Comparison of ENCODE assay signal across 8 cellular contexts in the genomic region with DNA sequence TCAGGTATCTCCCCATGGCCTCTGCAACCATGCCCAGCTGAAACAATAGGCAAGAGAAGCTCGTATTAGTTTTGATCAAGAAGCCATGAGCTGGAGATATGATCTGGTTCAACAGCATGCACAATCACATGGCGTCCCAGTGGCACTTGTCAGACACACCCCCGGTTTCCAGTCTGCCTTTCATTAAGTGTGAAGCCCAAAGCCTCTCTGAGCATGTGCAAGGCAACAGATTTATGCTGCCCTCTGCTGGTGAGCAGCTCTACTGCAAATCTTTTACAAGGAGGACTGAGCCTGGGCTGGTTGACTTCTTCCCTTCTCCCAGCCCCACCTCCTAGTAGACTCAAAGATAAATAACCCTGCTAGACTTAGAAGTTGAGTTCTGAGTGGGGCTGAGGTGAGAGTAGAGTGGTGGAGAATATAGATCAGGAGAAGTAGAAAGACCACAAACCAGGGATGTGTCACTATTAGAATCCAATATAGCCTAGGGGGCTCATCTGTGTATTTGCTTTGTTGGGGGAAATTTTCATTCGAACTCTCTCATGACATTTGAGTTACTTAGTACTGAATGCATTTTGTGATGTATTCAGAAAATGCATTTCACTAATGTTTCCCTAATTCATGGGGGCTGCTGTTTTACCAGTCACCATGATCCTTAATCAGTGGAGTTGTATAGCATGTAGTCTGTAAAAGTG.
DNase-seq lines count a peak whose midpoint lies in the region; ATAC-seq lines count a peak whose summit lies in the region.

No MANE protein-coding gene starts in this region.

- H3K9me3 ChIP-seq in iPS DF 6.9 (ENCODE audit: control insufficient read depth, insufficient read depth, low read length): no peaks in the 10 kb centered on the region

- H3K27me3 Mint-ChIP-seq in T-helper 2 cell treated with Interferon-gamma antibody and Interleukin-4, amounts not matched to agents 5 μg/mL and 100 μg/mL, for 36 hours (ENCODE audit: low read depth): no peaks in the 10 kb centered on the region

- no peak overlapping the region for H3K4me3 Mint-ChIP-seq in T-helper 2 cell treated with Interferon-gamma antibody and Interleukin-4, amounts not matched to agents 5 μg/mL and 100 μg/mL, for 36 hours

- peak; percentile 18 for DNase-seq in 8988T
- DNase-seq in NCI-H187 (lab: John Stamatoyannopoulos, UW): peak; percentile 94
- peak; percentile 60 for DNase-seq in T-helper 2 cell treated with Interferon-gamma antibody and Interleukin-4, amounts not matched to agents 5 μg/mL and 100 μg/mL, for 36 hours (ENCODE audit: low spot score)
- DNase-seq in astrocyte of the hippocampus (ENCODE audit: low read depth, low spot score): peak; percentile 88
- peak; percentile 84 for DNase-seq in iPS DF 6.9 (ENCODE audit: low read depth, low spot score)
- DNase-seq in stimulated activated CD4-positive, alpha-beta T cell treated with anti-CD3 and anti-CD28 coated beads, Interleukin-15, amount 100 ng/mL, for 1 hour (ENCODE audit: low read depth in 1 of 2, low spot score in 1 of 2): peak; percentile 23 to 36

- ATAC-seq in GM18499 (IDR thresholded peaks at IDR 0.05; ENCODE audit: insufficient read depth, unreplicated experiment): peak; percentile 91
- peak; percentile 92 for ATAC-seq in HG02938 (IDR thresholded peaks at IDR 0.05; ENCODE audit: unreplicated experiment)

- H3K4me1 ChIP-seq in iPS DF 6.9 (ENCODE audit: control insufficient read depth, insufficient read depth, low read length): no peaks in the 10 kb centered on the region

- no peaks in the 10 kb centered on the region for H3K4me1 Mint-ChIP-seq in T-helper 2 cell treated with Interferon-gamma antibody and Interleukin-4, amounts not matched to agents 5 μg/mL and 100 μg/mL, for 36 hours (ENCODE audit: low read depth)

- H3K27ac Mint-ChIP-seq in T-helper 2 cell treated with Interferon-gamma antibody and Interleukin-4, amounts not matched to agents 5 μg/mL and 100 μg/mL, for 36 hours: no peak overlapping the region

- WGBS in iPS DF 6.9 (ENCODE audit: insufficient coverage, insufficient read length): no CpG with 5 or more reads among the region's 4 CpGs

- no peak overlapping the region for H3K27ac ChIP-seq in iPS DF 6.9 (ENCODE audit: low read length)

- H3K4me3 ChIP-seq in iPS DF 6.9 (ENCODE audit: low read length): no peak overlapping the region

- H3K36me3 Mint-ChIP-seq in T-helper 2 cell treated with Interferon-gamma antibody and Interleukin-4, amounts not matched to agents 5 μg/mL and 100 μg/mL, for 36 hours (ENCODE audit: low read depth): no peaks in the 10 kb centered on the region

- H3K9me3 Mint-ChIP-seq in T-helper 2 cell treated with Interferon-gamma antibody and Interleukin-4, amounts not matched to agents 5 μg/mL and 100 μg/mL, for 36 hours: no peaks in the 10 kb centered on the region

- no peaks in the 10 kb centered on the region for H3K36me3 ChIP-seq in iPS DF 6.9 (ENCODE audit: control insufficient read depth, insufficient read depth, low read length)

- no peaks in the 10 kb centered on the region for H3K27me3 ChIP-seq in iPS DF 6.9 (ENCODE audit: control insufficient read depth, insufficient read depth, low read length)

Comparison
In these comparisons a context has a peak if more than half of its experiments do, and no peak if none do; other contexts are left out.
1. DNase-seq: peak in every context shown above with its lines; median percentile 94 in NCI-H187; 88 in astrocyte of the hippocampus; 84 in iPS DF 6.9; 60 in T-helper 2 cell treated with Interferon-gamma antibody and Interleukin-4, amounts not matched to agents 5 μg/mL and 100 μg/mL, for 36 hours; 30 in stimulated activated CD4-positive, alpha-beta T cell treated with anti-CD3 and anti-CD28 coated beads, Interleukin-15, amount 100 ng/mL, for 1 hour; 18 in 8988T.